In the genomic region with DNA sequence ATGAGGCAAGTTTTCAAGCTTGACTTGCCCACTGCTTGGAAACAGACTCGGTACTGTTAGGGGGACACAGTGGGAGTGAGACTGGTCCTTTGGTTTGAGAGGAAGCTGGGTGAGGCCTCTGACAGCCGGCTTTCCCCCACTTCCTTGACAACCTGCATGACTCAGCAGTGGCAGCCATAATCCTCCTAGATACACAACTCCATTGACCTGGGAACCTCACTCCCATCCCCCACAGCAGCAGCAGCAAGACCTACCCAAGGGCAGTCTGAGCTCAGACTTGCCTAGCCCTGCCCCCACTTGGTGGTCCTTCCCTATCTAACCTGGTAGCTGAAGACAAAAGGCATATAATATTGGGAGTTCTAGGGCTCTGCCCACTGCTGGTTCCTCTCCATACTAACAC, we compare ENCODE assay signal across 27 cellular contexts.
DNase-seq lines count a peak whose midpoint lies in the region; ATAC-seq, FAIRE-seq and TF ChIP-seq lines count a peak whose summit lies in the region.
"Had no signal": no experiment of that assay in that cellular context is flagged by ENCODE, and none has a peak within 500 bp of the region (broad histone marks: within the 10 kb centered on the region; RNA-seq: fewer than 3 reads in every experiment).

No MANE protein-coding gene starts in this region.

- no peaks in the 10 kb centered on the region for H3K27me3 ChIP-seq in keratinocyte (ENCODE audit: control insufficient read depth, extremely low read depth, insufficient read depth, low read length)
- H3K27me3 ChIP-seq: BE2C, right atrium auricular region, tibial artery had no signal

- H4K20me1 ChIP-seq in keratinocyte (ENCODE audit: control insufficient read depth, extremely low read depth, insufficient read depth, low read length) = no peaks in the 10 kb centered on the region

- peak overlapping the region; percentile 15; the same call in 1 of the 2 replicates for H3K27ac ChIP-seq in C4-2B
- H3K27ac ChIP-seq in keratinocyte (ENCODE audit: control insufficient read depth, insufficient read depth, low read length) = no peak overlapping the region
- H3K27ac ChIP-seq: parathyroid adenoma, right atrium auricular region, tibial artery had no signal

- H2AFZ ChIP-seq in keratinocyte (ENCODE audit: control insufficient read depth, low read length) = peak overlapping the region; percentile 5
- H2AFZ ChIP-seq: parathyroid adenoma had no signal

- no peak for FAIRE-seq in keratinocyte (lab: Jason Lieb, UNC)
- FAIRE-seq: kidney had no signal

- no peaks in the 10 kb centered on the region for H3K79me2 ChIP-seq in keratinocyte (ENCODE audit: control insufficient read depth, insufficient read depth, low read length)
- H3K79me2 ChIP-seq: parathyroid adenoma had no signal

- ATAC-seq in HG03025 (IDR thresholded peaks at IDR 0.05; ENCODE audit: low FRiP score, unreplicated experiment) = no peak
- no peak for ATAC-seq in HG03378 (IDR thresholded peaks at IDR 0.05; ENCODE audit: unreplicated experiment)
- ATAC-seq: activated T-cell treated with anti-CD3 and anti-CD28 coated beads, Interleukin-2, amount 50 U/mL, for 4 hours; mucosa of descending colon; natural killer cell treated with Interleukin-12 subunit alpha and Interleukin-12 subunit beta and Interleukin-15 and Interleukin-18, amount 100 ng/mL, for 72 hours had no signal

- H3K9ac ChIP-seq in keratinocyte (ENCODE audit: control insufficient read depth, extremely low read depth, insufficient read depth, low read length) = no peak overlapping the region
- H3K9ac ChIP-seq: parathyroid adenoma had no signal

- H3K4me2 ChIP-seq in keratinocyte (ENCODE audit: control insufficient read depth, extremely low read depth, insufficient read depth, low read depth, low read length) = no peak overlapping the region
- H3K4me2 ChIP-seq: smooth muscle cell had no signal

- H3K4me1 ChIP-seq in keratinocyte (ENCODE audit: control insufficient read depth, extremely low read depth, insufficient read depth, low read length) = no peaks in the 10 kb centered on the region
- H3K4me1 ChIP-seq: BE2C, parathyroid adenoma, right atrium auricular region had no signal

- no peaks in the 10 kb centered on the region for H3K9me1 ChIP-seq in keratinocyte (ENCODE audit: control insufficient read depth, extremely low read depth, insufficient read depth, low read length)

- H3K9me3 ChIP-seq in keratinocyte (ENCODE audit: control insufficient read depth, low read depth, low read length) = peaks cover 2% of the 10 kb centered on the region
- H3K9me3 ChIP-seq: BE2C had no signal

- no peaks in the 10 kb centered on the region for H3K36me3 ChIP-seq in keratinocyte (ENCODE audit: control insufficient read depth in 2 of 2, extremely low read depth in 1 of 2, insufficient read depth in 2 of 2, low read length in 2 of 2)
- H3K36me3 ChIP-seq: BE2C, right atrium auricular region had no signal

- dilution Hi-C loops in keratinocyte (cut with MboI; ENCODE audit: extremely low pct_ligation_motif_present, low sequenced_read_pairs) = no loop called here

- DNase-seq in HT1080 (ENCODE audit: low read depth) (peak; percentile 81), UCSD-AML1 (lab: John Stamatoyannopoulos, UW; ENCODE audit: unreplicated experiment) (peak; percentile 33), keratinocyte (ENCODE audit: low read depth, low spot score) (no peak), ecto neural progenitor cell (ENCODE audit: low spot score) (no peak), GOT3 (lab: John Stamatoyannopoulos, UW) (no peak)
- DNase-seq: activated CD4-positive, alpha-beta T cell treated with anti-CD3 and anti-CD28 coated beads for 48 hours; activated naive CD4-positive, alpha-beta T cell; activated T-cell treated with anti-CD3 and anti-CD28 coated beads, Interleukin-2, amount 50 U/mL, for 4 hours; BE2C; cerebellar nuclear complex; KG1; kidney; mucosa of descending colon; NCI-H1436; NCI-H2081 treated with DMSO at 0.1 percent for 48 hours; NCI-H345; RPMI8226; stimulated activated CD4-positive, alpha-beta T cell treated with anti-CD3 and anti-CD28 coated beads, Interleukin-1b, Interleukin-23, amount 100 ng/mL, for 48 hours; stimulated activated CD8-positive, alpha-beta memory T cell treated with anti-CD3 and anti-CD28 coated beads, Interleukin-4, amount 100 ng/mL, for 48 hours; tibial artery had no signal

- TF ChIP-seq CTCF in C4-2B (conservative IDR thresholded peaks at IDR 0.05) = no peak
- no peak for TF ChIP-seq CTCF in keratinocyte (optimal IDR thresholded peaks at IDR 0.05 in 1 of 3, IDR thresholded peaks at IDR 0.05 in 1 of 3, conservative IDR thresholded peaks at IDR 0.05 in 1 of 3; ENCODE audit: extremely low read depth in 1 of 3, insufficient read depth in 2 of 3, low read length in 3 of 3)

- H3K4me3 ChIP-seq in keratinocyte (ENCODE audit: control insufficient read depth in 2 of 3, extremely low read depth in 1 of 3, insufficient read depth in 2 of 3, low read depth in 1 of 3, low read length in 3 of 3) = no peak overlapping the region
- H3K4me3 ChIP-seq: mucosa of descending colon, right atrium auricular region, smooth muscle cell, tibial artery had no signal

Comparison
In these comparisons a context has a peak if more than half of its experiments do, and no peak if none do; other contexts are left out.
1. DNase-seq: peak in HT1080 (single experiment) and UCSD-AML1 (single experiment); none in keratinocyte (single experiment), ecto neural progenitor cell (single experiment) and GOT3 (single experiment).